ENCODE assay signal across 18 cellular contexts in the genomic region with DNA sequence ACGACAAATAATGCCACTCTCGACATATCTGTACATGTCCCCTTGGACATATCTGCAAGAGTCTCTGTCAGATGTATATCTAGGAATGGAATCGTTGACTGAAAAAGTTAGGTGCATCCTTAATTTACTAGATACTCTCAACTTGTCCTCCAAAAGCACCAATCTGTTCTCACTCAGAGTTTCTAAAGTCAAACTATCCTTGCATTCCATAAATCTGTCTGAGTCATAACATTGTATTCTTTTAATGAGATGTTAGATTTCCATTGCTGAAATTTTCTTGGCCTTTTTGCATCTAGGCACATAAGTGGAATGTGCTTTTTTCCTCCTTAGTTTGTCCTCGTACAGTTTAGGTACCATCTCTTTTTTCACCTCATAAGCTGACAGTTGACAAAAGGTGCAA.
"Had no signal": no experiment of that assay in that cellular context is flagged by ENCODE, and none has a peak within 500 bp of the region (broad histone marks: within the 10 kb centered on the region; RNA-seq: fewer than 3 reads in every experiment).

No MANE protein-coding gene starts in this region.

- DNase-seq: activated CD8-positive, alpha-beta memory T cell treated with anti-CD3 and anti-CD28 coated beads for 24 hours; activated CD8-positive, alpha-beta memory T cell treated with anti-CD3 and anti-CD28 coated beads, Interleukin-2, amount 50 U/mL, for 4 hours; activated naive CD4-positive, alpha-beta T cell; activated naive CD8-positive, alpha-beta T cell treated with anti-CD3 and anti-CD28 coated beads for 36 hours; activated T-cell treated with anti-CD3 and anti-CD28 coated beads, Interleukin-2, amount 50 U/mL, for 24 hours; amniotic stem cell; hypothalamus; left ventricle myocardium superior; mammary epithelial cell; spleen; stimulated activated CD4-positive, alpha-beta T cell treated with anti-CD3 and anti-CD28 coated beads, Interleukin-4, amount 100 ng/mL, for 1 hour; stimulated activated naive CD4-positive, alpha-beta T cell; T-helper 9 cell had no signal

- H3K36me3 ChIP-seq: spleen, thoracic aorta had no signal

- FAIRE-seq: frontal cortex had no signal

- ATAC-seq: activated T-helper 17 cell treated with anti-CD3 and anti-CD28 coated beads, Interleukin-2, amount 50 U/mL, for 72 hours; left ventricle myocardium superior; natural killer cell treated with Interleukin-12 subunit alpha and Interleukin-12 subunit beta and Interleukin-15 and Interleukin-18, amount 100 ng/mL, for 72 hours had no signal

- H3K27me3 ChIP-seq: spleen had no signal

- H3K27ac ChIP-seq: epithelial cell of prostate, spleen, thoracic aorta had no signal

- H3K4me3 ChIP-seq: spleen, thoracic aorta had no signal
